Comparison of ENCODE assay signal across 1 cellular context in the genomic region with DNA sequence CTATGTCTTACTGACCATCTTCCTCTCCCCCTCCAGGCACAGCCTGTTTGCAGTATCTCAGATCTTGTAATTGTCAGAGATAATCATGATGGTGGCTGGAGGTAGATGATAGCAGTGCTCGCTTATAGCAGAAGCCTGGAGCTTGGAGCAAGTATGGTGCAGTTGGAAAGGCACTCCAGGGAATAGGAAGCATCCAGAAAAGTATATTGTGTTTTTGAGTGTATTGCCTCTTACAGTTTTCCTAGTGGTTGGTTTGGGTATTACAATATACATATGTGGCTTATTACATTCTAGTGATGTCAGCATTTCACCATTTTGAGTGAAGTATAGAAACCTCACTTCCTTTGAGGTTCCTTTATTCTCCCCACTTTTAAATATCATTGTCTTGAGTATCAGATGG.
TF ChIP-seq lines count a peak whose summit lies in the region.

No MANE protein-coding gene starts in this region.

TF ChIP-seq in SK-N-SH, 30 proteins besides CTCF, POLR2A, EP300 and RAD21 (continued from another document):
- TF ChIP-seq, protein P1, sequence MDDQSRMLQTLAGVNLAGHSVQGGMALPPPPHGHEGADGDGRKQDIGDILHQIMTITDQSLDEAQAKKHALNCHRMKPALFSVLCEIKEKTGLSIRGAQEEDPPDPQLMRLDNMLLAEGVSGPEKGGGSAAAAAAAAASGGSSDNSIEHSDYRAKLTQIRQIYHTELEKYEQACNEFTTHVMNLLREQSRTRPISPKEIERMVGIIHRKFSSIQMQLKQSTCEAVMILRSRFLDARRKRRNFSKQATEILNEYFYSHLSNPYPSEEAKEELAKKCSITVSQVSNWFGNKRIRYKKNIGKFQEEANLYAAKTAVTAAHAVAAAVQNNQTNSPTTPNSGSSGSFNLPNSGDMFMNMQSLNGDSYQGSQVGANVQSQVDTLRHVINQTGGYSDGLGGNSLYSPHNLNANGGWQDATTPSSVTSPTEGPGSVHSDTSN (IDR thresholded peaks at IDR 0.05): no peak
- no peak for TF ChIP-seq ELF1 (IDR thresholded peaks at IDR 0.05)
- no peak for TF ChIP-seq TAF1 (IDR thresholded peaks at IDR 0.05; ENCODE audit: borderline replicate concordance, low read depth, low read length)
- TF ChIP-seq, protein P2, sequence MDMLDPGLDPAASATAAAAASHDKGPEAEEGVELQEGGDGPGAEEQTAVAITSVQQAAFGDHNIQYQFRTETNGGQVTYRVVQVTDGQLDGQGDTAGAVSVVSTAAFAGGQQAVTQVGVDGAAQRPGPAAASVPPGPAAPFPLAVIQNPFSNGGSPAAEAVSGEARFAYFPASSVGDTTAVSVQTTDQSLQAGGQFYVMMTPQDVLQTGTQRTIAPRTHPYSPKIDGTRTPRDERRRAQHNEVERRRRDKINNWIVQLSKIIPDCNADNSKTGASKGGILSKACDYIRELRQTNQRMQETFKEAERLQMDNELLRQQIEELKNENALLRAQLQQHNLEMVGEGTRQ (IDR thresholded peaks at IDR 0.05; ENCODE audit: borderline replicate concordance, low read depth, low read length): no peak
- no peak for TF ChIP-seq NFIC (IDR thresholded peaks at IDR 0.05; ENCODE audit: borderline replicate concordance)
- no peak for TF ChIP-seq TCF12 (IDR thresholded peaks at IDR 0.05)
- no peak for TF ChIP-seq EZH2phosphoT487 (IDR thresholded peaks at IDR 0.05; ENCODE audit: borderline replicate concordance, low read depth)
- no peak for TF ChIP-seq TEAD4 (IDR thresholded peaks at IDR 0.05; ENCODE audit: borderline replicate concordance, insufficient read depth)
